Comparison of ENCODE assay signal across 8 cellular contexts in the genomic region with DNA sequence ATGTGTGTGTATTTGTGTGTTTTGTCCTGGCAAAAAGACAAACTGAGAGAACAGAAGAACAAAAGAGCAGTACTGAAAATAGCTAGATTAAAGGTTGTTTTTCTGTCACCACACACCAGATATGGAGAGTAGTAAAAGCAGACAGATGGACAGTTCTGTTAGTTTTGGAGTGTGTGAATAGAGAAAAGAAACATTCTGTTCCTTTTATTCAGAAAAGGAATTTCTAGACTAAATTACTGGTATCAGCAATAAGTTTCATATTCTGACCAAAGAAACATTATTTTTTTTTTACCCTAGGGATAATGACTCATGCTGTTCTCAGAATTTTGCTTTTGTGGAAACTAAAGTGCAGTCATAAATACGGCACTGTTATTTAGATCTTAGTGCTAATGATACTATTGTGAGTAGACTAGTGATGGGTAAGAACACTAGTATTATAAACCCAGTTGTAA.
DNase-seq lines count a peak whose midpoint lies in the region; ATAC-seq and TF ChIP-seq lines count a peak whose summit lies in the region.

No MANE protein-coding gene starts in this region.

- peaks cover 59% of the 10 kb centered on the region for H4K20me1 ChIP-seq in DND-41 (ENCODE audit: insufficient read depth, low read length)

- no peaks in the 10 kb centered on the region for H3K27me3 Mint-ChIP-seq in nephron progenitor cell (ENCODE audit: low read depth, poor library complexity)

- H3K4me1 Mint-ChIP-seq in nephron progenitor cell = peaks cover 9% of the 10 kb centered on the region

- no peak overlapping the region for H3K4me3 Mint-ChIP-seq in nephron progenitor cell

- H3K9ac ChIP-seq in DND-41 (ENCODE audit: low read depth, low read length) = no peak overlapping the region

- no peak for TF ChIP-seq CTCF in DND-41 (IDR thresholded peaks at IDR 0.05; ENCODE audit: borderline replicate concordance, extremely low read depth, low read length, poor library complexity, severe bottlenecking)
- no peak for TF ChIP-seq CTCF in fibroblast of mammary gland (conservative IDR thresholded peaks at IDR 0.05; ENCODE audit: control insufficient read depth, insufficient read depth, low read depth, low read length)
- no peak for TF ChIP-seq CTCF in nephron progenitor cell (IDR thresholded peaks at IDR 0.05)

- no peak overlapping the region for H3K4me3 ChIP-seq in DND-41 (ENCODE audit: low read depth in 1 of 2, low read length in 2 of 2)
- H3K4me3 ChIP-seq in fibroblast of mammary gland (ENCODE audit: control insufficient read depth, low read depth, low read length) = no peak overlapping the region

- no peaks in the 10 kb centered on the region for H3K9me3 ChIP-seq in DND-41 (ENCODE audit: insufficient read depth, low read length, severe bottlenecking)

- no peak overlapping the region for H2AFZ ChIP-seq in DND-41 (ENCODE audit: low read depth, low read length)

- no peak overlapping the region for H3K27ac Mint-ChIP-seq in nephron progenitor cell

- DNase-seq in DND-41 (no peak), MV-4-11 (lab: John Stamatoyannopoulos, UW) (peak; percentile 32), fibroblast of mammary gland (ENCODE audit: low read depth) (peak; percentile 87), superior temporal gyrus (ENCODE audit: extremely low spot score) (peak; percentile 55), RKO (ENCODE audit: low spot score) (no peak), T1000 (lab: John Stamatoyannopoulos, UW) (no peak), nephron progenitor cell (no peak)

- ATAC-seq in DND-41 (ENCODE audit: insufficient read depth, low read depth) (peak; percentile 57), GM21528 (IDR thresholded peaks at IDR 0.05; ENCODE audit: low FRiP score, unreplicated experiment) (peak; percentile 52)

- H3K79me2 ChIP-seq in DND-41 (ENCODE audit: insufficient read depth, low read length) = peaks cover 99% of the 10 kb centered on the region

- H3K4me2 ChIP-seq in DND-41 (ENCODE audit: insufficient read depth, low read length) = no peak overlapping the region

- no peaks in the 10 kb centered on the region for H3K27me3 ChIP-seq in DND-41 (ENCODE audit: insufficient read depth, low read length, poor library complexity)

- H3K27ac ChIP-seq in DND-41 (ENCODE audit: low read length) = 0 out of 2 replicates have a peak overlapping the region, but pooled peaks have one; percentile 18

- no peaks in the 10 kb centered on the region for H3K36me3 Mint-ChIP-seq in nephron progenitor cell (ENCODE audit: low read depth)

- H3K9me3 Mint-ChIP-seq in nephron progenitor cell = no peaks in the 10 kb centered on the region

- H3K36me3 ChIP-seq in DND-41 (ENCODE audit: insufficient read depth, low read length) = no peaks in the 10 kb centered on the region

- peaks cover 15% of the 10 kb centered on the region for H3K4me1 ChIP-seq in DND-41 (ENCODE audit: insufficient read depth, low read length)

Comparison
In these comparisons a context has a peak if more than half of its experiments do, and no peak if none do; other contexts are left out.
1. DNase-seq: peak in MV-4-11 (single experiment), fibroblast of mammary gland (single experiment) and superior temporal gyrus (single experiment); none in DND-41 (single experiment), RKO (single experiment), T1000 (single experiment) and nephron progenitor cell (single experiment).